Comparison of ENCODE assay signal across 16 cellular contexts in the genomic region with DNA sequence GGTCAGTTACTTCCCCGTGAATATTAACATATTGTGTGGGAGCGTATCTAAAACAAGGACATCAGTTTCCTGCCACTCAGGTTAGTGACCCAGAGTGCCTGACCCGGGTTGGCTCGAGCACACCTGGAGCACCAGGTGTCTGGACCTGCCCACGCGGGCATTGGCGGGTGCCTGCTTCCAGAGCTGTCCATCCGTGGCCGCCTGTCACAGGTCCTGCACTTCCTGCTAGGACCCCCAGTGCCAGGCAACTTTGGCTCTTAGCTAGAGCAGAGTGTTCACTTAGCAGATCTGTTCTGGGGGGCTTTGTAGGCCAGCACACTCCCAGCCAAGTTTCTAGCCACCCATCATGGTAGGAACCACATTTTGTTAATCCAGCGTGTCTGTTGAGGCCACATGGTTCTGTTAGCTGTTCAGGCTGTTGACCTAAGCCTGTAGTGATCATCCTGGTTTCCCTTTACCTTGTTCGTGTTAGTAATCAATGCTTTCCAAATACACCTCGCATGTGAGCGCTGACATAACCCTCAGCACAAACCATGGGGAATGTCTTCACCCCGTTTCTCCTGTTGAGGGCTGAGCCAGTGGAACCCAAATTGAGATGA. TPM values are rescaled to one million over a fixed set of nuclear protein-coding genes. Genes with fewer than 3 reads are reported as not detected.
"Had no signal": no experiment of that assay in that cellular context is flagged by ENCODE, and none has a peak within 500 bp of the region (broad histone marks: within the 10 kb centered on the region; RNA-seq: fewer than 3 reads in every experiment).

No MANE protein-coding gene starts in this region.

- ATAC-seq: left ventricle myocardium superior; stimulated activated effector memory CD8-positive, alpha-beta T cell treated with anti-CD3 and anti-CD28 coated beads, Interleukin-12 subunit alpha, Interleukin-12 subunit beta, amount 100 ng/mL, for 72 hours had no signal

- H3K36me3 ChIP-seq: heart right ventricle, right atrium auricular region, upper lobe of left lung had no signal

- H3K4me3 ChIP-seq: heart right ventricle, right atrium auricular region, upper lobe of left lung had no signal

- DNase-seq: activated CD4-positive, alpha-beta T cell treated with anti-CD3 and anti-CD28 coated beads for 1 hour; activated CD4-positive, alpha-beta T cell treated with anti-CD3 and anti-CD28 coated beads, Interleukin-2, amount 50 U/mL, for 48 hours; activated gamma-delta T cell; activated naive CD8-positive, alpha-beta T cell treated with anti-CD3 and anti-CD28 coated beads, Interleukin-2, amount 10 ng/mL, durations not matched to agents 7 days and 5 days; activated T-cell treated with anti-CD3 and anti-CD28 coated beads, Interleukin-2, amount 50 U/mL, for 48 hours; aorta; foreskin melanocyte; left ventricle myocardium superior; midbrain; naive B cell; T-helper 9 cell; upper lobe of left lung had no signal

- H3K27ac ChIP-seq: right atrium auricular region had no signal

- H3K27me3 ChIP-seq: right atrium auricular region, upper lobe of left lung had no signal

- FAIRE-seq: colon had no signal

RNA-seq across cellular contexts. Expression of a gene that starts 29.5 kb away (rescaled TPM):
- total RNA-seq: activated naive CD8-positive, alpha-beta T cell treated with anti-CD3 and anti-CD28 coated beads, Interleukin-2, amount 10 ng/mL, durations not matched to agents 7 days and 5 days had no signal
